10 cellular contexts compared by ENCODE assay signal in the genomic region with DNA sequence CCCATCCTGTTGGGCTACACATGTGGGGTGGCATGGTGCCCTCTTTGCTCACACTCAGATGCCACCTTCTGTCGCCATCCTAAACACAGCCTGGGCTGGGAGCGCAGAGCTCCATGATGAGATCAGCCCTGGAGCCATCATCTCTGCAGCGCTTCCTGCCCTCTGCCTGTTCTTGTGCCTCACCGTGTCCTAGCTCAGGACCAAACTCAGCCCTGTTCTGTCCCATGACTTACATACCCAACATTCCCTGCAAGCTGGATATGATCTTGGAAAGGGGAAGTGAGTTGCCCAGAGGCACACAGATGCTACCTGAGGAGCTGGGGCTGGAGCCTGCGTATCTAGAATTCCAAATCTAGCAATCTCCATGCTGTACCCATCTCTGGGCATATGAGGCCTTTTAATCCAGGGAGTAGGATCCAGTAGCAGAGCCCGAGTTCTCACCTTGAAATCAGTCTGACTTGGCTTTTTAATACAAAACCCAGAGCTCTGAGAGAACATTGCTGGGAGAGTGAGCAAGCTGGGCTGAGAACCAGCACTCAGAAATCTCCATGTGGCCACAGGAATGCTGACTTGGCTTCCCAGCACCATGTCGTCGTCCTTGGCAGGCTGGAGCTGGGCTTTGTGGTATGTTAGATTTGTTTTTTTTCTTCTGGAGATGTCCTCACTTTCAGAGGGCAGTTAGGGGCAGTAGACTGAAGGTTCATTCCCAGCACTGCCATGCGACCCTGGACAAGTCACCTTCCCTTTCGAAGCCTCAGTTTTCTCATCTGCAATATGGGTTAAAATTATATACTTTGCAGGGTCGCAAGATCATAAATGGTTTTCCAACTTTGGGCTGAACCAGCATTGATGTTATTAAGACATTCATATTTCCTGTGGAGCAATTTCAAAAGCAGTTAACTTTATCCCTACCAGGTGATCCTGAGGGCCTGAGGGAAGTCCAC. TPM values are rescaled to one million over a fixed set of nuclear protein-coding genes. Genes with fewer than 3 reads are reported as not detected.
A peak's percentile ranks its signal among the peaks of the same experiment; 100 is the strongest.
DNase-seq lines count a peak whose midpoint lies in the region; ATAC-seq and TF ChIP-seq lines count a peak whose summit lies in the region.
"Had no signal": no experiment of that assay in that cellular context is flagged by ENCODE, and none has a peak within 500 bp of the region (broad histone marks: within the 10 kb centered on the region; RNA-seq: fewer than 3 reads in every experiment).

No MANE protein-coding gene starts in this region.

- H3K4me1 ChIP-seq in neutrophil (ENCODE audit: control insufficient read depth in 1 of 2, insufficient read depth in 1 of 2, low read depth in 1 of 2, low read length in 1 of 2) = peaks cover 46 to 67% of the 10 kb centered on the region in 2 experiments
- peaks cover 22% of the 10 kb centered on the region for H3K4me1 ChIP-seq in HAP-1

- TF ChIP-seq POLR2A in GM18505 (IDR thresholded peaks at IDR 0.05; ENCODE audit: borderline replicate concordance, extremely low read depth, insufficient read depth, insufficient read length) = no peak

- in situ Hi-C loops in HAP-1 (cut with MboI; ENCODE audit: low sequenced_read_pairs) = no loop called here

- H3K36me3 ChIP-seq in neutrophil (no peaks in the 10 kb centered on the region), HAP-1 (replicated peaks) (no peaks in the 10 kb centered on the region)

- DNase-seq in AG08396 (ENCODE audit: low spot score) (peak; percentile 94), RPMI7951 (ENCODE audit: low read depth) (peak; percentile 79), fibroblast of peridontal ligament (ENCODE audit: extremely low read depth) (peak; percentile 98), HAP-1 (ENCODE audit: low spot score in 2 of 2) (no peak), SKM-1 (lab: John Stamatoyannopoulos, UW; ENCODE audit: unreplicated experiment) (no peak)
- DNase-seq: activated naive CD8-positive, alpha-beta T cell treated with anti-CD3 and anti-CD28 coated beads, Interleukin-2, amount 10 ng/mL, durations not matched to agents 7 days and 5 days; CD4-positive, alpha-beta T cell had no signal

- H3K27me3 ChIP-seq in neutrophil (peaks cover 80% of the 10 kb centered on the region), HAP-1 (ENCODE audit: low read depth) (no peaks in the 10 kb centered on the region)

- peak overlapping the region; percentile 78 to 81 for H3K4me3 ChIP-seq in neutrophil (ENCODE audit: low read depth in 1 of 2, low read length in 1 of 2)
- H3K4me3 ChIP-seq in HAP-1 = no peak overlapping the region

- TF ChIP-seq CTCF in neutrophil (IDR thresholded peaks at IDR 0.05) = no peak

- ATAC-seq in GM21529 (IDR thresholded peaks at IDR 0.05; ENCODE audit: unreplicated experiment) (no peak), GM18505 (IDR thresholded peaks at IDR 0.05; ENCODE audit: unreplicated experiment) (no peak)

- H3K9me3 ChIP-seq in neutrophil (no peaks in the 10 kb centered on the region), HAP-1 (no peaks in the 10 kb centered on the region)

- no peak overlapping the region for H3K27ac ChIP-seq in neutrophil

RNA-seq across cellular contexts. Expression of a gene that starts 2.6 kb away (rescaled TPM):
- 1.3 and 3.4 TPM in 2 replicates for total RNA-seq in RPMI7951 (2014; rRNA removed; shearing (Covaris generic))
- total RNA-seq: activated naive CD8-positive, alpha-beta T cell treated with anti-CD3 and anti-CD28 coated beads, Interleukin-2, amount 10 ng/mL, durations not matched to agents 7 days and 5 days; CD4-positive, alpha-beta T cell had no signal

Comparison
In these comparisons a context has a peak if more than half of its experiments do, and no peak if none do; other contexts are left out.
1. DNase-seq: peak in AG08396 (single experiment), RPMI7951 (single experiment) and fibroblast of peridontal ligament (single experiment); none in HAP-1 (0 of 2) and SKM-1 (single experiment).